ENCODE assay signal across 8 cellular contexts in genomic region chr19:49451430-49452181, GRCh38. TPM values are rescaled to one million over a fixed set of nuclear protein-coding genes. Genes with fewer than 3 reads are reported as not detected.
DNase-seq lines count a peak whose midpoint lies in the region; ATAC-seq and TF ChIP-seq lines count a peak whose summit lies in the region.

Gene PIH1D1 (minus strand): TSS chr19:49451814. CDS start chr19:49451574, 240 bp downstream.

- H3K4me3 ChIP-seq in ascending aorta = peak within 1 kb of the TSS; percentile 73 to 81
- peak within 1 kb of the TSS; percentile 78 for H3K4me3 ChIP-seq in right cardiac atrium (ENCODE audit: low read length)
- peak within 1 kb of the TSS; percentile 84 to 96 for H3K4me3 ChIP-seq in uterus

- no peaks in the 10 kb centered on the region for H3K9me3 ChIP-seq in ascending aorta
- no peaks in the 10 kb centered on the region for H3K9me3 ChIP-seq in right cardiac atrium (ENCODE audit: control insufficient read depth, low read length)
- no peaks in the 10 kb centered on the region for H3K9me3 ChIP-seq in uterus

- H3K27me3 ChIP-seq in ascending aorta = no peaks in the 10 kb centered on the region
- H3K27me3 ChIP-seq in right cardiac atrium (ENCODE audit: control insufficient read depth, insufficient read depth) = no peaks in the 10 kb centered on the region
- H3K27me3 ChIP-seq in uterus = no peaks in the 10 kb centered on the region

- ATAC-seq in HG02885 (IDR thresholded peaks at IDR 0.05; ENCODE audit: poor library complexity, unreplicated experiment) (peak; percentile 61), right cardiac atrium (peak; percentile 84 to 86)

- in situ Hi-C loops in GM13977 (cut with MboI; ENCODE audit: low pct_unique_long_range_greater_than_20kb, low sequenced_read_pairs, unreplicated experiment) = no loop called here

- TF ChIP-seq CTCF in GM13977 (IDR thresholded peaks at IDR 0.05; ENCODE audit: extremely low read depth, insufficient read depth, missing control alignments) (no peak), ascending aorta (IDR thresholded peaks at IDR 0.05) (no peak), uterus (IDR thresholded peaks at IDR 0.05) (peak in 3 of 4 experiments; percentile 15 to 29 (median 26))

- DNase-seq in GM13977 (ENCODE audit: low spot score) (peak; percentile 94), NCI-H187 (lab: John Stamatoyannopoulos, UW) (peak; percentile 97 to 99), T-helper 2 cell (peak; percentile 67 to 99 (median 90)), ascending aorta (ENCODE audit: low spot score in 2 of 2) (peak; percentile 94 to 99), right cardiac atrium (peak; percentile 96 to 99 (median 97)), pulmonary artery endothelial cell (ENCODE audit: low read depth, low spot score) (peak; percentile 98), uterus (peak; percentile 96 to 99)

- intact Hi-C loops in ascending aorta (cut with DNase I) (loop anchor here (2.0 to 5.0 kb wide), 2 partner anchors 45 to 226 kb away; partner anchors contain the start of genes PRMT1 and RPS11), right cardiac atrium (cut with DNase I) (no loop called here), uterus (cut with DNase I; ENCODE audit: low total_unique reads) (no loop called here)

- H3K36me3 ChIP-seq in ascending aorta = peaks cover 8 to 16% of the 10 kb centered on the region in 2 donors
- H3K36me3 ChIP-seq in uterus = no peaks in the 10 kb centered on the region

- 1% methylated on average over 42 of the region's 42 CpGs for WGBS in right cardiac atrium

- peak; percentile 40 to 43 for TF ChIP-seq POLR2A in uterus (IDR thresholded peaks at IDR 0.05)

- peak within 1 kb of the TSS; percentile 88 to 95 for H3K27ac ChIP-seq in ascending aorta
- H3K27ac ChIP-seq in right cardiac atrium (ENCODE audit: low read length) = peak within 1 kb of the TSS; percentile 98
- H3K27ac ChIP-seq in uterus = peak within 1 kb of the TSS; percentile 93 to 99

- H3K4me1 ChIP-seq in ascending aorta (peaks cover 0 to 10% of the 10 kb centered on the region in 2 donors), right cardiac atrium (ENCODE audit: control insufficient read depth, insufficient read depth, low read length) (no peaks in the 10 kb centered on the region), uterus (peaks cover under 1 to 5% of the 10 kb centered on the region in 2 donors)

RNA-seq across cellular contexts. Expression of gene PIH1D1, which starts in this region (rescaled TPM):
- total RNA-seq in ascending aorta (177 TPM), right cardiac atrium (10 to 100 TPM; 35.2 to 43.8 (median 38.2) TPM), pulmonary artery endothelial cell (128 and 170 TPM in 2 replicates), uterus (10 to 100 TPM; 31.2 to 70.2 (median 46.5) TPM)
- 34.9 TPM for polyA plus RNA-seq in right cardiac atrium

Comparison
In these comparisons a context has a peak if more than half of its experiments do, and no peak if none do; other contexts are left out.
1. Peak in every context shown above with its lines: DNase-seq, ATAC-seq, H3K4me3 ChIP-seq and H3K27ac ChIP-seq.
2. CTCF ChIP-seq: peak in uterus (3 of 4); none in GM13977 (single experiment) and ascending aorta (0 of 3).